8 cellular contexts compared by ENCODE assay signal in genomic region chr5:73160239-73160671, GRCh38. TPM values are rescaled to one million over a fixed set of nuclear protein-coding genes. Genes with fewer than 3 reads are reported as not detected.
DNase-seq lines count a peak whose midpoint lies in the region; ATAC-seq lines count a peak whose summit lies in the region.

No MANE protein-coding gene starts in this region.

- peaks cover 13% of the 10 kb centered on the region for H3K9me3 Mint-ChIP-seq in T-helper 2 cell treated with Interferon-gamma antibody and Interleukin-4, amounts not matched to agents 5 μg/mL and 100 μg/mL, for 36 hours
- H3K9me3 Mint-ChIP-seq in natural killer cell treated with Interleukin-12 subunit alpha and Interleukin-12 subunit beta and Interleukin-15 and Interleukin-18, amount 100 ng/mL, for 72 hours = no peaks in the 10 kb centered on the region

- ATAC-seq in GM18858 (IDR thresholded peaks at IDR 0.05; ENCODE audit: unreplicated experiment) (peak; percentile 73), HG03064 (IDR thresholded peaks at IDR 0.05; ENCODE audit: low read depth, unreplicated experiment) (peak; percentile 61)
- peak; percentile 88 to 94 for ATAC-seq in natural killer cell treated with Interleukin-12 subunit alpha and Interleukin-12 subunit beta and Interleukin-15 and Interleukin-18, amount 100 ng/mL, for 72 hours

- in situ Hi-C loops in ACHN (cut with HindIII; ENCODE audit: low pct_ligation_motif_present, low pct_unique_long_range_greater_than_20kb, low sequenced_read_pairs) = no loop called here

- no peaks in the 10 kb centered on the region for H3K36me3 Mint-ChIP-seq in T-helper 2 cell treated with Interferon-gamma antibody and Interleukin-4, amounts not matched to agents 5 μg/mL and 100 μg/mL, for 36 hours (ENCODE audit: low read depth)
- no peaks in the 10 kb centered on the region for H3K36me3 Mint-ChIP-seq in natural killer cell treated with Interleukin-12 subunit alpha and Interleukin-12 subunit beta and Interleukin-15 and Interleukin-18, amount 100 ng/mL, for 72 hours

- peaks cover 81% of the 10 kb centered on the region for H3K27me3 Mint-ChIP-seq in T-helper 2 cell treated with Interferon-gamma antibody and Interleukin-4, amounts not matched to agents 5 μg/mL and 100 μg/mL, for 36 hours (ENCODE audit: low read depth)
- peaks cover 32 to 41% of the 10 kb centered on the region in 2 donors for H3K27me3 Mint-ChIP-seq in natural killer cell treated with Interleukin-12 subunit alpha and Interleukin-12 subunit beta and Interleukin-15 and Interleukin-18, amount 100 ng/mL, for 72 hours

- peak overlapping the region; percentile 37 for H3K27ac Mint-ChIP-seq in T-helper 2 cell treated with Interferon-gamma antibody and Interleukin-4, amounts not matched to agents 5 μg/mL and 100 μg/mL, for 36 hours
- H3K27ac Mint-ChIP-seq in natural killer cell treated with Interleukin-12 subunit alpha and Interleukin-12 subunit beta and Interleukin-15 and Interleukin-18, amount 100 ng/mL, for 72 hours = no peak overlapping the region

- peaks cover 22% of the 10 kb centered on the region for H3K4me1 Mint-ChIP-seq in T-helper 2 cell treated with Interferon-gamma antibody and Interleukin-4, amounts not matched to agents 5 μg/mL and 100 μg/mL, for 36 hours (ENCODE audit: low read depth)
- H3K4me1 Mint-ChIP-seq in natural killer cell treated with Interleukin-12 subunit alpha and Interleukin-12 subunit beta and Interleukin-15 and Interleukin-18, amount 100 ng/mL, for 72 hours (ENCODE audit: low read depth in 2 of 2) = peaks cover 20 to 21% of the 10 kb centered on the region in 2 donors

- peak; percentile 79 for DNase-seq in T-helper 2 cell treated with Interferon-gamma antibody and Interleukin-4, amounts not matched to agents 5 μg/mL and 100 μg/mL, for 36 hours (ENCODE audit: low spot score)
- no peak for DNase-seq in natural killer cell treated with Interleukin-12 subunit alpha and Interleukin-12 subunit beta and Interleukin-15 and Interleukin-18, amount 100 ng/mL, for 72 hours (ENCODE audit: low spot score)
- DNase-seq in middle frontal gyrus (ENCODE audit: extremely low spot score, low spot score) = no peak
- no peak for DNase-seq in ACHN
- no peak for DNase-seq in mucosa of gallbladder (ENCODE audit: low spot score)
- DNase-seq in NCI-H146 treated with DMSO at 0.1 percent for 48 hours (lab: John Stamatoyannopoulos, UW; ENCODE audit: unreplicated experiment) = no peak

- peak overlapping the region; percentile 42 for H3K4me3 Mint-ChIP-seq in T-helper 2 cell treated with Interferon-gamma antibody and Interleukin-4, amounts not matched to agents 5 μg/mL and 100 μg/mL, for 36 hours
- peak overlapping the region; percentile 38 for H3K4me3 Mint-ChIP-seq in natural killer cell treated with Interleukin-12 subunit alpha and Interleukin-12 subunit beta and Interleukin-15 and Interleukin-18, amount 100 ng/mL, for 72 hours

RNA-seq across cellular contexts. Expression of gene TMEM174, which starts 12.7 kb away (rescaled TPM):
- total RNA-seq in natural killer cell treated with Interleukin-12 subunit alpha and Interleukin-12 subunit beta and Interleukin-15 and Interleukin-18, amount 100 ng/mL, for 72 hours = not detected
- not detected for total RNA-seq in mucosa of gallbladder

RNA-seq across cellular contexts. Expression of gene TMEM171, which starts 39.9 kb away (rescaled TPM):
- 1 to 10 TPM in 1 of 2 donors, under 1 TPM in 1; 0.62 to 1.4 TPM for total RNA-seq in natural killer cell treated with Interleukin-12 subunit alpha and Interleukin-12 subunit beta and Interleukin-15 and Interleukin-18, amount 100 ng/mL, for 72 hours
- total RNA-seq in mucosa of gallbladder = 1.6 TPM
